8 cellular contexts compared by ENCODE assay signal in genomic region chr3:150546226-150547044, GRCh38. TPM values are rescaled to one million over a fixed set of nuclear protein-coding genes. Genes with fewer than 3 reads are reported as not detected.
A peak's percentile ranks its signal among the peaks of the same experiment; 100 is the strongest.
DNase-seq lines count a peak whose midpoint lies in the region; ATAC-seq and TF ChIP-seq lines count a peak whose summit lies in the region.

Gene EIF2A, plus strand, starts transcription at chr3:150546787. Its CDS starts 16 bp downstream, at chr3:150546803.
Gene SERP1, minus strand, starts transcription at chr3:150546496. Its CDS starts 361 bp downstream, at chr3:150546135.

- H3K9ac ChIP-seq in SK-N-SH, result peak within 1 kb of the TSS; percentile 96

- 1% methylated on average over 27 of the region's 86 CpGs for WGBS in SK-N-SH (ENCODE audit: low lambda C conversion rate)
- 0% methylated on average over 14 to 17 of the region's 86 CpGs for WGBS in gastroesophageal sphincter (ENCODE audit: low coverage in 1 of 2), 2 donors

- CTCF ChIA-PET in SK-N-SH (lab: Yijun Ruan, JAX), result interaction anchor here (1.1 kb wide), 1 partner anchor 217 kb away, joined by 3 read pairs; the partner anchor contains the start of gene SIAH2

- H4K20me1 ChIP-seq in SK-N-SH (ENCODE audit: insufficient read depth), result peaks cover 40% of the 10 kb centered on the region

- peak within 1 kb of the TSS; percentile 95 to 98 for H3K27ac ChIP-seq in SK-N-SH (ENCODE audit: low read depth in 2 of 2, low read length in 1 of 2)
- peak within 1 kb of the TSS; percentile 93 to 100 (median 98) for H3K27ac ChIP-seq in gastroesophageal sphincter
- peak within 1 kb of the TSS; percentile 95 for H3K27ac ChIP-seq in neutrophil
- H3K27ac ChIP-seq in substantia nigra (ENCODE audit: low read depth, low read length, poor library complexity, severe bottlenecking), result peak within 1 kb of the TSS; percentile 97

- ATAC-seq in HG02571 (IDR thresholded peaks at IDR 0.05; ENCODE audit: unreplicated experiment), result peak; percentile 92
- ATAC-seq in gastroesophageal sphincter, result peak; percentile 98

- H3K4me3 ChIP-seq in SK-N-SH (ENCODE audit: low read depth in 2 of 2, low read length in 1 of 2) (peak within 1 kb of the TSS; percentile 83 to 87), gastroesophageal sphincter (peak within 1 kb of the TSS; percentile 90 to 92), neutrophil (ENCODE audit: low read depth in 1 of 2, low read length in 1 of 2) (peak within 1 kb of the TSS; percentile 78 to 80)

- peaks cover 5 to 8% of the 10 kb centered on the region in 2 experiments; a peak in 3 of 4 replicates for H3K4me1 ChIP-seq in SK-N-SH (ENCODE audit: control insufficient read depth in 1 of 2, insufficient read depth in 2 of 2, low read depth in 1 of 2, low read length in 1 of 2)
- H3K4me1 ChIP-seq in gastroesophageal sphincter, result peaks cover 9 to 52% (median 11%) of the 10 kb centered on the region in 3 donors
- H3K4me1 ChIP-seq in neutrophil (ENCODE audit: control insufficient read depth in 1 of 2, insufficient read depth in 1 of 2, low read depth in 1 of 2, low read length in 1 of 2), result peaks cover 29 to 34% of the 10 kb centered on the region in 2 experiments

- H3K36me3 ChIP-seq in SK-N-SH (replicated peaks in 1 of 2; ENCODE audit: control insufficient read depth in 1 of 2, insufficient read depth in 2 of 2, low read length in 1 of 2), result peaks cover 31 to 43% of the 10 kb centered on the region in 2 experiments
- H3K36me3 ChIP-seq in gastroesophageal sphincter, result peaks cover 0 to 21% of the 10 kb centered on the region in 2 donors
- peaks cover 16% of the 10 kb centered on the region for H3K36me3 ChIP-seq in neutrophil

- TF ChIP-seq CTCF in SK-N-SH (IDR thresholded peaks at IDR 0.05) (no peak), gastroesophageal sphincter (IDR thresholded peaks at IDR 0.05) (peak in 2 of 4 experiments; percentile 7 to 14), neutrophil (IDR thresholded peaks at IDR 0.05) (peak; percentile 65)

- peak within 1 kb of the TSS; percentile 81 for H2AFZ ChIP-seq in SK-N-SH (ENCODE audit: low read depth)

- H3K4me2 ChIP-seq in SK-N-SH, result peak within 1 kb of the TSS; percentile 88

- peak; percentile 98 for TF ChIP-seq POLR2A in gastroesophageal sphincter (IDR thresholded peaks at IDR 0.05)

- POLR2A ChIA-PET in SK-N-SH (lab: Yijun Ruan, JAX), result interaction anchor here (0.8 to 1.3 kb wide), 7 partner anchors 9 to 575 kb away, joined by 3 to 10 read pairs (median 3); partner anchors contain the start of genes ERICH6, SELENOT and SIAH2

- peaks cover 93% of the 10 kb centered on the region for H3K79me2 ChIP-seq in SK-N-SH (ENCODE audit: insufficient read depth)

- H3K27me3 ChIP-seq in SK-N-SH (ENCODE audit: insufficient read depth), result no peaks in the 10 kb centered on the region
- H3K27me3 ChIP-seq in gastroesophageal sphincter, result no peaks in the 10 kb centered on the region
- no peaks in the 10 kb centered on the region for H3K27me3 ChIP-seq in neutrophil

- DNase-seq in GM04504 (ENCODE audit: low read depth) (peak; percentile 99), NCI-H1048 (lab: John Stamatoyannopoulos, UW) (peak; percentile 97), SK-N-SH (peak; percentile 94), substantia nigra (lab: John Stamatoyannopoulos, UW) (peak; percentile 90 to 99 (median 98))
- peak; percentile 99 for DNase-seq in activated naive CD4-positive, alpha-beta T cell treated with anti-CD3 and anti-CD28 coated beads, Interleukin-2, amount 50 U/mL, for 16 hours

- TF ChIP-seq EP300 in SK-N-SH (IDR thresholded peaks at IDR 0.05; ENCODE audit: borderline replicate concordance in 1 of 2, low read depth in 1 of 2, low read length in 1 of 2), result peak in 1 of 2 experiments; percentile 12; a peak in 2 of 4 replicates
- TF ChIP-seq EP300 in gastroesophageal sphincter (IDR thresholded peaks at IDR 0.05), result no peak

- TF ChIP-seq RAD21 in SK-N-SH (IDR thresholded peaks at IDR 0.05; ENCODE audit: low read length), result no peak

- peaks cover 18% of the 10 kb centered on the region for H3F3A ChIP-seq in SK-N-SH (replicated peaks; ENCODE audit: insufficient read depth)

- no peaks in the 10 kb centered on the region for H3K9me3 ChIP-seq in SK-N-SH
- no peaks in the 10 kb centered on the region for H3K9me3 ChIP-seq in gastroesophageal sphincter
- H3K9me3 ChIP-seq in neutrophil, result no peaks in the 10 kb centered on the region

- no peaks in the 10 kb centered on the region for H3K9me2 ChIP-seq in SK-N-SH

TF ChIP-seq in SK-N-SH, 30 proteins besides CTCF, POLR2A, EP300 and RAD21 (continues in another document):
- TF ChIP-seq SMC3 (IDR thresholded peaks at IDR 0.05; ENCODE audit: low read depth, low read length) (no peak), CHD2 (IDR thresholded peaks at IDR 0.05; ENCODE audit: low read length, partially characterized antibody) (peak; percentile 94), REST (IDR thresholded peaks at IDR 0.05; ENCODE audit: low read depth, low read length) (peak; percentile 40; the same call in 1 of the 2 replicates), MXI1 (IDR thresholded peaks at IDR 0.05; ENCODE audit: low read depth, low read length) (peak; percentile 97), NRF1 (IDR thresholded peaks at IDR 0.05; ENCODE audit: low read depth, low read length) (peak; percentile 67), ZBTB33 (IDR thresholded peaks at IDR 0.05; ENCODE audit: borderline replicate concordance, low read depth) (peak; percentile 77; the same call in 1 of the 2 replicates), ELF1 (IDR thresholded peaks at IDR 0.05) (peak; percentile 85), POLR2AphosphoS5 (IDR thresholded peaks at IDR 0.05; ENCODE audit: low read depth, low read length) (peak; percentile 92), RFX5 (IDR thresholded peaks at IDR 0.05; ENCODE audit: low read length) (peak; percentile 50; the same call in 1 of the 2 replicates), TCF12 (IDR thresholded peaks at IDR 0.05) (peak; percentile 24; the same call in 1 of the 2 replicates), FOXJ3 (CRISPR knock-in tag; IDR thresholded peaks at IDR 0.05) (peak; percentile 21; the same call in 1 of the 2 replicates), GABPA (IDR thresholded peaks at IDR 0.05; ENCODE audit: low read depth) (peak; percentile 99), PBX3 (IDR thresholded peaks at IDR 0.05) (no peak; the same call in 1 of the 2 replicates), SIN3A (IDR thresholded peaks at IDR 0.05; ENCODE audit: borderline replicate concordance, low read depth, low read length) (peak; percentile 52; the same call in 1 of the 2 replicates), YY1 (IDR thresholded peaks at IDR 0.05; ENCODE audit: low read depth) (peak; percentile 98)

RNA-seq across cellular contexts. Expression of gene EIF2A, which starts in this region (rescaled TPM):
- polyA plus RNA-seq in SK-N-SH (2012; rRNA removed), result 67.0 and 72.7 TPM in 2 replicates
- polyA plus RNA-seq in SK-N-SH (2012; cell fraction: cytosol; rRNA removed), result 83.0 and 110 TPM in 2 replicates
- polyA plus RNA-seq in SK-N-SH (2012; cell fraction: nucleus; rRNA removed), result 35.4 and 70.9 TPM in 2 replicates
- total RNA-seq in gastroesophageal sphincter, result 100 to 1,000 TPM in 3 of 4 donors, 10 to 100 TPM in 1; 98.4 to 178 (median 140) TPM

RNA-seq across cellular contexts. Expression of gene SERP1, which starts in this region (rescaled TPM):
- polyA plus RNA-seq in SK-N-SH (2012; rRNA removed), result 61.7 and 77.4 TPM in 2 replicates
- polyA plus RNA-seq in SK-N-SH (2012; cell fraction: cytosol; rRNA removed), result 60.7 and 61.4 TPM in 2 replicates
- 77.7 and 128 TPM in 2 replicates for polyA plus RNA-seq in SK-N-SH (2012; cell fraction: nucleus; rRNA removed)
- total RNA-seq in gastroesophageal sphincter, result 100 to 1,000 TPM in 3 of 4 donors, 10 to 100 TPM in 1; 72.8 to 187 (median 154) TPM

Comparison
In these comparisons a context has a peak if more than half of its experiments do, and no peak if none do; other contexts are left out.
1. Peak in every context shown above with its lines: DNase-seq, ATAC-seq, H3K4me3 ChIP-seq and H3K27ac ChIP-seq.